In genomic region chr18:63271881-63272299, GRCh38 we compare ENCODE assay signal across 11 cellular contexts. TPM values are rescaled to one million over a fixed set of nuclear protein-coding genes. Genes with fewer than 3 reads are reported as not detected.
A peak's percentile ranks its signal among the peaks of the same experiment; 100 is the strongest.
DNase-seq lines count a peak whose midpoint lies in the region; ATAC-seq and TF ChIP-seq lines count a peak whose summit lies in the region.
"Had no signal": no experiment of that assay in that cellular context is flagged by ENCODE, and none has a peak within 500 bp of the region (broad histone marks: within the 10 kb centered on the region; RNA-seq: fewer than 3 reads in every experiment).

No MANE protein-coding gene starts in this region.

- H3K9me3 ChIP-seq in SK-N-SH (no peaks in the 10 kb centered on the region), lower lobe of right lung (no peaks in the 10 kb centered on the region), transverse colon (no peaks in the 10 kb centered on the region)

- H3K79me2 ChIP-seq in SK-N-SH (ENCODE audit: insufficient read depth), result no peaks in the 10 kb centered on the region

- WGBS in SK-N-SH (ENCODE audit: low lambda C conversion rate), result 83% methylated on average over 3 of the region's 3 CpGs
- 78 to 85% methylated on average over 3 of the region's 3 CpGs for WGBS in transverse colon (ENCODE audit: low coverage in 1 of 2), 2 donors

- H3K4me1 ChIP-seq in SK-N-SH (ENCODE audit: control insufficient read depth in 1 of 2, insufficient read depth in 2 of 2, low read depth in 1 of 2, low read length in 1 of 2), result peaks cover 0 to 36% of the 10 kb centered on the region in 2 experiments; a peak in 2 of 4 replicates
- peaks cover 10% of the 10 kb centered on the region for H3K4me1 ChIP-seq in lower lobe of right lung
- H3K4me1 ChIP-seq in transverse colon, result peaks cover 0 to 29% (median 2%) of the 10 kb centered on the region in 4 donors

- no peak for TF ChIP-seq POLR2A in transverse colon (IDR thresholded peaks at IDR 0.05)

- no peak overlapping the region for H2AFZ ChIP-seq in SK-N-SH (ENCODE audit: low read depth)

- H3K27me3 Mint-ChIP-seq in activated CD4-positive, alpha-beta T cell treated with anti-CD3 and anti-CD28 coated beads, Interleukin-2, amount 10 ng/mL, durations not matched to agents 24 days and 14 days, result no peaks in the 10 kb centered on the region
- H3K27me3 Mint-ChIP-seq: central memory CD8-positive, alpha-beta T cell had no signal

- TF ChIP-seq EP300 in SK-N-SH (IDR thresholded peaks at IDR 0.05; ENCODE audit: borderline replicate concordance in 1 of 2, low read depth in 1 of 2, low read length in 1 of 2), result peak in 1 of 2 experiments; percentile 64; a peak in 2 of 4 replicates
- TF ChIP-seq EP300 in transverse colon (IDR thresholded peaks at IDR 0.05; ENCODE audit: low read depth), result no peak

- peak; percentile 41 for TF ChIP-seq RAD21 in SK-N-SH (IDR thresholded peaks at IDR 0.05; ENCODE audit: low read length)

- H3K27ac ChIP-seq in SK-N-SH (ENCODE audit: low read depth in 2 of 2, low read length in 1 of 2) (peak overlapping the region in 1 of 2 experiments; percentile 98; a peak in 2 of 4 replicates), lower lobe of right lung (peak overlapping the region; percentile 3), transverse colon (peak overlapping the region in 3 of 4 donors; percentile 10 to 44 (median 18))

- CTCF ChIA-PET in SK-N-SH (lab: Yijun Ruan, JAX), result interaction anchor here (0.8 to 2.1 kb wide), 7 partner anchors 9 to 256 kb away, joined by 3 to 5 read pairs (median 3); no protein-coding TSS in a partner anchor

- no peaks in the 10 kb centered on the region for H3K9me2 ChIP-seq in SK-N-SH

- in situ Hi-C loops in transverse colon (cut with MboI; ENCODE audit: low pct_ligation_motif_present in 1 of 4, low pct_unique_long_range_greater_than_20kb in 1 of 4, low sequenced_read_pairs in 3 of 4), result no loop called here

- peaks cover 53% of the 10 kb centered on the region for H3K36me3 Mint-ChIP-seq in activated CD4-positive, alpha-beta T cell treated with anti-CD3 and anti-CD28 coated beads, Interleukin-2, amount 10 ng/mL, durations not matched to agents 24 days and 14 days (ENCODE audit: low read depth)

- no peak for DNase-seq in activated CD4-positive, alpha-beta T cell treated with anti-CD3 and anti-CD28 coated beads, Interleukin-2, amount 10 ng/mL, durations not matched to agents 24 days and 14 days
- no peak for DNase-seq in activated CD4-positive, alpha-beta T cell treated with anti-CD3 and anti-CD28 coated beads for 4 hours
- DNase-seq in SK-N-SH (peak; percentile 47), lower lobe of right lung (no peak), transverse colon (no peak), NCI-H446 treated with DMSO at 0.1 percent for 48 hours (lab: John Stamatoyannopoulos, UW) (no peak), HT-29 (ENCODE audit: low spot score) (no peak)
- DNase-seq in NK-92 treated with Interleukin-12 subunit alpha and Interleukin-12 subunit beta, amount 100 ng/mL, for 24 hours (lab: John Stamatoyannopoulos, UW), result no peak
- DNase-seq: activated T-cell treated with anti-CD3 and anti-CD28 coated beads for 4 hours had no signal

- H3K4me3 Mint-ChIP-seq in activated CD4-positive, alpha-beta T cell treated with anti-CD3 and anti-CD28 coated beads, Interleukin-2, amount 10 ng/mL, durations not matched to agents 24 days and 14 days, result no peak overlapping the region
- H3K4me3 Mint-ChIP-seq: central memory CD8-positive, alpha-beta T cell; T-helper 2 cell treated with Interferon-gamma antibody and Interleukin-4, amounts not matched to agents 5 μg/mL and 100 μg/mL, for 36 hours had no signal

- H3K9me3 Mint-ChIP-seq in activated CD4-positive, alpha-beta T cell treated with anti-CD3 and anti-CD28 coated beads, Interleukin-2, amount 10 ng/mL, durations not matched to agents 24 days and 14 days, result no peaks in the 10 kb centered on the region
- H3K9me3 Mint-ChIP-seq: central memory CD8-positive, alpha-beta T cell; T-helper 2 cell treated with Interferon-gamma antibody and Interleukin-4, amounts not matched to agents 5 μg/mL and 100 μg/mL, for 36 hours had no signal

- no peak overlapping the region for H3K4me2 ChIP-seq in SK-N-SH

- H3K27me3 ChIP-seq in SK-N-SH (ENCODE audit: insufficient read depth) (no peaks in the 10 kb centered on the region), lower lobe of right lung (ENCODE audit: low read depth) (no peaks in the 10 kb centered on the region), transverse colon (no peaks in the 10 kb centered on the region)

- no peak overlapping the region; a peak in 1 of 4 replicates for H3K4me3 ChIP-seq in SK-N-SH (ENCODE audit: low read depth in 2 of 2, low read length in 1 of 2)
- H3K4me3 ChIP-seq in lower lobe of right lung, result no peak overlapping the region
- H3K4me3 ChIP-seq in transverse colon, result no peak overlapping the region

- ATAC-seq in lower lobe of right lung, result peak; percentile 42 to 59

- TF ChIP-seq CTCF in SK-N-SH (IDR thresholded peaks at IDR 0.05) (no peak), lower lobe of right lung (IDR thresholded peaks at IDR 0.05) (no peak), transverse colon (IDR thresholded peaks at IDR 0.05) (no peak)

- POLR2A ChIA-PET in SK-N-SH (lab: Yijun Ruan, JAX), result interaction anchor here (0.8 kb wide), 1 partner anchor 46 kb away, joined by 3 read pairs; no protein-coding TSS in a partner anchor

- intact Hi-C loops in activated CD4-positive, alpha-beta T cell treated with anti-CD3 and anti-CD28 coated beads, Interleukin-2, amount 10 ng/mL, durations not matched to agents 24 days and 14 days (cut with micrococcal nuclease), result no loop called here
- intact Hi-C loops in lower lobe of right lung (cut with DNase I) (no loop called here), transverse colon (cut with DNase I; ENCODE audit: low total_unique reads) (no loop called here)

- peak overlapping the region; percentile 8 for H3K27ac Mint-ChIP-seq in activated CD4-positive, alpha-beta T cell treated with anti-CD3 and anti-CD28 coated beads, Interleukin-2, amount 10 ng/mL, durations not matched to agents 24 days and 14 days
- H3K27ac Mint-ChIP-seq: T-helper 2 cell treated with Interferon-gamma antibody and Interleukin-4, amounts not matched to agents 5 μg/mL and 100 μg/mL, for 36 hours had no signal

- no peaks in the 10 kb centered on the region for H4K20me1 ChIP-seq in SK-N-SH (ENCODE audit: insufficient read depth)

- no peak overlapping the region for H3K9ac ChIP-seq in SK-N-SH

- H3F3A ChIP-seq in SK-N-SH (replicated peaks; ENCODE audit: insufficient read depth), result peaks cover 5% of the 10 kb centered on the region

- H3K4me1 Mint-ChIP-seq in activated CD4-positive, alpha-beta T cell treated with anti-CD3 and anti-CD28 coated beads, Interleukin-2, amount 10 ng/mL, durations not matched to agents 24 days and 14 days, result peaks cover 62% of the 10 kb centered on the region

- H3K36me3 ChIP-seq in SK-N-SH (replicated peaks in 1 of 2; ENCODE audit: control insufficient read depth in 1 of 2, insufficient read depth in 2 of 2, low read length in 1 of 2), result no peaks in the 10 kb centered on the region
- H3K36me3 ChIP-seq in lower lobe of right lung, result no peaks in the 10 kb centered on the region
- no peaks in the 10 kb centered on the region for H3K36me3 ChIP-seq in transverse colon

TF ChIP-seq in SK-N-SH, 30 proteins besides CTCF, POLR2A, EP300 and RAD21 (continues in another document):
- no peak; the same call in 1 of the 2 replicates for TF ChIP-seq GATA2 (CRISPR knock-in tag; IDR thresholded peaks at IDR 0.05)
- peak; percentile 30; the same call in 1 of the 2 replicates for TF ChIP-seq FOXJ3 (CRISPR knock-in tag; IDR thresholded peaks at IDR 0.05)
- no peak for TF ChIP-seq NFIC (IDR thresholded peaks at IDR 0.05; ENCODE audit: borderline replicate concordance)
- TF ChIP-seq RFX5 (IDR thresholded peaks at IDR 0.05; ENCODE audit: low read length), result peak; percentile 26; the same call in 1 of the 2 replicates
- peak; percentile 12; the same call in 1 of the 2 replicates for TF ChIP-seq PBX3 (IDR thresholded peaks at IDR 0.05)
- TF ChIP-seq YY1 (IDR thresholded peaks at IDR 0.05; ENCODE audit: low read depth), result no peak
- peak; percentile 21 for TF ChIP-seq CHD2 (IDR thresholded peaks at IDR 0.05; ENCODE audit: low read length, partially characterized antibody)
- peak; percentile 20; the same call in 1 of the 2 replicates for TF ChIP-seq RCOR1 (IDR thresholded peaks at IDR 0.05; ENCODE audit: low read length)
- peak; percentile 32 for TF ChIP-seq TCF12 (IDR thresholded peaks at IDR 0.05)
- TF ChIP-seq ELF1 (IDR thresholded peaks at IDR 0.05), result no peak
- no peak for TF ChIP-seq GABPA (IDR thresholded peaks at IDR 0.05; ENCODE audit: low read depth)
- no peak for TF ChIP-seq IRF3 (IDR thresholded peaks at IDR 0.05; ENCODE audit: low read depth, low read length)
- TF ChIP-seq TAF1 (IDR thresholded peaks at IDR 0.05; ENCODE audit: borderline replicate concordance, low read depth, low read length), result no peak
- no peak for TF ChIP-seq TEAD4 (IDR thresholded peaks at IDR 0.05; ENCODE audit: borderline replicate concordance, insufficient read depth)
- TF ChIP-seq JUND (IDR thresholded peaks at IDR 0.05), result no peak

RNA-seq across cellular contexts. Expression of gene BCL2, which starts 47.7 kb away (rescaled TPM):
- total RNA-seq in activated CD4-positive, alpha-beta T cell treated with anti-CD3 and anti-CD28 coated beads, Interleukin-2, amount 10 ng/mL, durations not matched to agents 24 days and 14 days, result 80.5 and 81.3 TPM in 2 replicates
- 1.2 and 1.5 TPM in 2 replicates for polyA plus RNA-seq in SK-N-SH (2012; rRNA removed)
- 1.6 and 1.8 TPM in 2 replicates for polyA plus RNA-seq in SK-N-SH (2012; cell fraction: cytosol; rRNA removed)
- polyA plus RNA-seq in SK-N-SH (2012; cell fraction: nucleus; rRNA removed), result 1.3 and 1.5 TPM in 2 replicates
- total RNA-seq in lower lobe of right lung (11.0 TPM), transverse colon (10 to 100 TPM; 14.3 to 34.8 (median 23.5) TPM)
- 0.05 and 0.36 TPM in 2 replicates for total RNA-seq in HT-29 (2014; rRNA removed; shearing (Covaris generic))
